In the genomic region with DNA sequence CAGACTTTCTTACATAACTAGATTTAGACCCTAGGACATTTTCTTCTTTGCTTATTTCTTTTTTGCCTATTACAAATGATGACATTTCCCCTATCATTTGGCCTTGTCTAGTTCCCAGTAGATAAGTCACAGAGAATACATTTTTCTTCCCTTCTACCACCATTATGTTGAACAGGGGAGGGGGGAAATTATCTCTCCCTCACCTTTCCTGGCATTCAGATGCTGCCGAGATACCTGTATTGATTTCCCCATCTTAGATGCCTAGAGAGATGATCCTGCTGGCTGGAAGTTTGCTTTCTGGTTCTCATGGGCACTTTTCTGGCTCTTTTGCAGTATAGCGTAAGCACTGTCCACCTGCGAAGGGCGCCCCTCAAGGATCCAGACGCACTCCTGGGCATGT, we compare ENCODE assay signal across 21 cellular contexts.
"Had no signal": no experiment of that assay in that cellular context is flagged by ENCODE, and none has a peak within 500 bp of the region (broad histone marks: within the 10 kb centered on the region; RNA-seq: fewer than 3 reads in every experiment).

No MANE protein-coding gene starts in this region.

- DNase-seq: colonic mucosa; dermis blood vessel endothelial cell; foreskin keratinocyte; immature natural killer cell; left lung; lower lobe of right lung; mesenchymal stem cell; midbrain; psoas muscle; retina; spleen; stimulated activated CD4-positive, alpha-beta T cell treated with anti-CD3 and anti-CD28 coated beads, Interleukin-15, amount 100 ng/mL, for 24 hours; stimulated activated CD4-positive, alpha-beta T cell treated with anti-CD3 and anti-CD28 coated beads, Interleukin-1b, Interleukin-23, amount 100 ng/mL, for 48 hours; stimulated activated CD4-positive, alpha-beta T cell treated with anti-CD3 and anti-CD28 coated beads, Interleukin-4, amount 100 ng/mL, for 24 hours; stimulated activated naive CD4-positive, alpha-beta T cell; stomach; substantia nigra had no signal

- H3K27me3 Mint-ChIP-seq: natural killer cell treated with Interleukin-12 subunit alpha and Interleukin-12 subunit beta and Interleukin-15 and Interleukin-18, amount 100 ng/mL, for 72 hours; type B pancreatic cell had no signal

- H3K27me3 ChIP-seq: colonic mucosa, foreskin keratinocyte, left lung, neutrophil, spleen, stomach had no signal

- H3K36me3 ChIP-seq: colonic mucosa, neutrophil had no signal

- H3K27ac Mint-ChIP-seq: natural killer cell treated with Interleukin-12 subunit alpha and Interleukin-12 subunit beta and Interleukin-15 and Interleukin-18, amount 100 ng/mL, for 72 hours; type B pancreatic cell had no signal

- H3K27ac ChIP-seq: colonic mucosa, foreskin keratinocyte, left lung, lower lobe of right lung, neutrophil, psoas muscle, spleen, stomach had no signal

- H3K9me3 ChIP-seq: colonic mucosa, left lung, lower lobe of right lung, neutrophil, psoas muscle, spleen, stomach had no signal

- ATAC-seq: foreskin keratinocyte; left lung; lower lobe of right lung; natural killer cell treated with Interleukin-12 subunit alpha and Interleukin-12 subunit beta and Interleukin-15 and Interleukin-18, amount 100 ng/mL, for 72 hours; psoas muscle; sciatic nerve had no signal

- H3K4me1 ChIP-seq: foreskin keratinocyte had no signal

- H3K4me3 Mint-ChIP-seq: immature natural killer cell; natural killer cell treated with Interleukin-12 subunit alpha and Interleukin-12 subunit beta and Interleukin-15 and Interleukin-18, amount 100 ng/mL, for 72 hours; type B pancreatic cell had no signal

- H3K4me3 ChIP-seq: colonic mucosa, left lung, lower lobe of right lung, psoas muscle, spleen, stomach had no signal

- H3K9me3 Mint-ChIP-seq: immature natural killer cell; natural killer cell treated with Interleukin-12 subunit alpha and Interleukin-12 subunit beta and Interleukin-15 and Interleukin-18, amount 100 ng/mL, for 72 hours; type B pancreatic cell had no signal
